In the genomic region with DNA sequence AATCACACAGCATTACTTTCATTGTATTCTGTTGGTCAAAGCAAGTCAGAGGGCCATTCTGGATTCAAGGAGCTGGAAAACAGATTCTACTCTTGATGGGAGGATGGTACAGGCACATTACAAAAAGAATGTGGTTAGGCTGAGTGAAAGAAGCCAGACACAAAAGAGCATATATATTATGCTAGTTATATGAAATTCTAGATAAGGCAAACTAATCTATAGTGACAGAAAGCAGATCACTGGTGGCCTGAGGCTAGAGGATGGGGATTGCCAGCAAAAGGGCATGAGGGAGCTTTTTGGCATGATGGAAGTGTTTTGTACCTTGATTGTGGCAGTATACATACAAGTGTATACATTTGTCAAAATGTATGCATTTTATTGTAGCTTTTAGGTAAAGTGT, we compare ENCODE assay signal across 16 cellular contexts.
DNase-seq lines count a peak whose midpoint lies in the region; ATAC-seq and TF ChIP-seq lines count a peak whose summit lies in the region.
"Had no signal": no experiment of that assay in that cellular context is flagged by ENCODE, and none has a peak within 500 bp of the region (broad histone marks: within the 10 kb centered on the region; RNA-seq: fewer than 3 reads in every experiment).

No MANE protein-coding gene starts in this region.

- ATAC-seq in SK-N-SH treated with all-trans-retinoic acid at 6 μM for 48 hours (peak; percentile 69), memory B cell (ENCODE audit: low read depth) (no peak)
- ATAC-seq in activated naive CD4-positive, alpha-beta T cell treated with anti-CD3 and anti-CD28 coated beads, Interleukin-2, amount 50 U/mL, for 72 hours = no peak
- ATAC-seq: HCT116 had no signal

- no peak overlapping the region for H3K4me3 ChIP-seq in HEK293 (ENCODE audit: low read depth, low read length)
- H3K4me3 ChIP-seq in foreskin fibroblast (ENCODE audit: low read depth in 1 of 2, low read length in 2 of 2) = no peak overlapping the region

- no peaks in the 10 kb centered on the region for H3K36me3 ChIP-seq in HEK293 (ENCODE audit: control insufficient read depth in 2 of 2, insufficient read depth in 1 of 2, low read length in 2 of 2)

- H3K4me1 Mint-ChIP-seq in memory B cell = peaks cover 31% of the 10 kb centered on the region

- H3K9me3 Mint-ChIP-seq in memory B cell = no peaks in the 10 kb centered on the region
- H3K9me3 Mint-ChIP-seq in activated naive CD4-positive, alpha-beta T cell treated with anti-CD3 and anti-CD28 coated beads, Interleukin-2, amount 50 U/mL, for 72 hours = no peaks in the 10 kb centered on the region
- H3K9me3 Mint-ChIP-seq: CD4-positive, alpha-beta T cell had no signal

- no peaks in the 10 kb centered on the region for H3K27me3 Mint-ChIP-seq in memory B cell

- H3K9me3 ChIP-seq in HEK293 (ENCODE audit: control insufficient read depth, insufficient read depth, low read depth, low read length) = no peaks in the 10 kb centered on the region
- H3K9me3 ChIP-seq: Caco-2 had no signal

- H3K27ac ChIP-seq in HEK293 (ENCODE audit: extremely low read depth, low read depth, low read length) = no peak overlapping the region
- H3K27ac ChIP-seq: C4-2B had no signal

- POLR2A ChIA-PET in HEK293 (lab: Yijun Ruan, JAX) = no interaction called here

- DNase-seq in memory B cell (ENCODE audit: low spot score in 2 of 2) (no peak), foreskin fibroblast (no peak)
- no peak for DNase-seq in stimulated activated CD4-positive, alpha-beta T cell treated with anti-CD3 and anti-CD28 coated beads, Interleukin-2, amount 100 ng/mL, for 48 hours
- DNase-seq in stimulated activated naive CD4-positive, alpha-beta T cell (lab: John Stamatoyannopoulos, UW) = no peak
- no peak for DNase-seq in activated naive CD4-positive, alpha-beta T cell treated with anti-CD3 and anti-CD28 coated beads, Interleukin-2, amount 50 U/mL, for 72 hours (ENCODE audit: low spot score in 2 of 2)
- DNase-seq: ACHN; Caco-2; CD4-positive, alpha-beta T cell; GDM1; GOT3; H7; IMR-90 had no signal

- H3K4me3 Mint-ChIP-seq in memory B cell = no peak overlapping the region
- H3K4me3 Mint-ChIP-seq: CD4-positive, alpha-beta T cell had no signal

- peak overlapping the region; percentile 6 for H3K27ac Mint-ChIP-seq in memory B cell
- no peak overlapping the region for H3K27ac Mint-ChIP-seq in activated naive CD4-positive, alpha-beta T cell treated with anti-CD3 and anti-CD28 coated beads, Interleukin-2, amount 50 U/mL, for 72 hours
- H3K27ac Mint-ChIP-seq: CD4-positive, alpha-beta T cell had no signal

- H3K4me1 ChIP-seq in HEK293 (ENCODE audit: control insufficient read depth, insufficient read depth, low read length) = peaks cover 12% of the 10 kb centered on the region

- TF ChIP-seq CTCF in HEK293 (tag by site-specific recombination; IDR thresholded peaks at IDR 0.05) (no peak), foreskin fibroblast (IDR thresholded peaks at IDR 0.05; ENCODE audit: low read depth, low read length) (no peak)

- CTCF ChIA-PET in HEK293 (lab: Yijun Ruan, JAX) = no interaction called here

- peaks cover 1% of the 10 kb centered on the region for H3K36me3 Mint-ChIP-seq in memory B cell
- peaks cover 0 to 8% of the 10 kb centered on the region in 2 donors for H3K36me3 Mint-ChIP-seq in activated naive CD4-positive, alpha-beta T cell treated with anti-CD3 and anti-CD28 coated beads, Interleukin-2, amount 50 U/mL, for 72 hours

TF ChIP-seq in HEK293, 187 proteins besides CTCF, POLR2A, EP300 and RAD21:
- TF ChIP-seq EGR2 (tag by site-specific recombination; IDR thresholded peaks at IDR 0.05; ENCODE audit: low read depth) (no peak), FEZF1 (tag by site-specific recombination; IDR thresholded peaks at IDR 0.05) (0 out of 2 replicates have a peak, but pooled peaks have one; percentile 31)

TF ChIP-seq in SK-N-SH treated with all-trans-retinoic acid at 6 μM for 48 hours, 23 proteins besides CTCF, POLR2A, EP300 and RAD21 (continues in another document):
- TF ChIP-seq ZFP3 (CRISPR knock-in tag; IDR thresholded peaks at IDR 0.05) (no peak), ARNTL (CRISPR knock-in tag; IDR thresholded peaks at IDR 0.05; ENCODE audit: borderline replicate concordance, low read depth) (no peak), ZNF8 (CRISPR knock-in tag; IDR thresholded peaks at IDR 0.05) (no peak), ESRRG (CRISPR knock-in tag; IDR thresholded peaks at IDR 0.05) (no peak), SNAI2 (CRISPR knock-in tag; IDR thresholded peaks at IDR 0.05) (0 out of 2 replicates have a peak, but pooled peaks have one; percentile 42), ISL1 (CRISPR knock-in tag; IDR thresholded peaks at IDR 0.05) (peak; percentile 77), PPARA (CRISPR knock-in tag; IDR thresholded peaks at IDR 0.05; ENCODE audit: borderline replicate concordance) (no peak), ZNF565 (CRISPR knock-in tag; conservative IDR thresholded peaks at IDR 0.05; ENCODE audit: low read depth) (no peak), ZNF70 (CRISPR knock-in tag; IDR thresholded peaks at IDR 0.05) (no peak), OSR1 (CRISPR knock-in tag; IDR thresholded peaks at IDR 0.05) (no peak), BACH2 (CRISPR knock-in tag; IDR thresholded peaks at IDR 0.05; ENCODE audit: borderline replicate concordance) (no peak), ZFP30 (CRISPR knock-in tag; IDR thresholded peaks at IDR 0.05) (no peak), ZC3H10 (CRISPR knock-in tag; IDR thresholded peaks at IDR 0.05) (no peak), TOX (CRISPR knock-in tag; IDR thresholded peaks at IDR 0.05; ENCODE audit: borderline replicate concordance) (no peak)
- TF ChIP-seq, protein P1, sequence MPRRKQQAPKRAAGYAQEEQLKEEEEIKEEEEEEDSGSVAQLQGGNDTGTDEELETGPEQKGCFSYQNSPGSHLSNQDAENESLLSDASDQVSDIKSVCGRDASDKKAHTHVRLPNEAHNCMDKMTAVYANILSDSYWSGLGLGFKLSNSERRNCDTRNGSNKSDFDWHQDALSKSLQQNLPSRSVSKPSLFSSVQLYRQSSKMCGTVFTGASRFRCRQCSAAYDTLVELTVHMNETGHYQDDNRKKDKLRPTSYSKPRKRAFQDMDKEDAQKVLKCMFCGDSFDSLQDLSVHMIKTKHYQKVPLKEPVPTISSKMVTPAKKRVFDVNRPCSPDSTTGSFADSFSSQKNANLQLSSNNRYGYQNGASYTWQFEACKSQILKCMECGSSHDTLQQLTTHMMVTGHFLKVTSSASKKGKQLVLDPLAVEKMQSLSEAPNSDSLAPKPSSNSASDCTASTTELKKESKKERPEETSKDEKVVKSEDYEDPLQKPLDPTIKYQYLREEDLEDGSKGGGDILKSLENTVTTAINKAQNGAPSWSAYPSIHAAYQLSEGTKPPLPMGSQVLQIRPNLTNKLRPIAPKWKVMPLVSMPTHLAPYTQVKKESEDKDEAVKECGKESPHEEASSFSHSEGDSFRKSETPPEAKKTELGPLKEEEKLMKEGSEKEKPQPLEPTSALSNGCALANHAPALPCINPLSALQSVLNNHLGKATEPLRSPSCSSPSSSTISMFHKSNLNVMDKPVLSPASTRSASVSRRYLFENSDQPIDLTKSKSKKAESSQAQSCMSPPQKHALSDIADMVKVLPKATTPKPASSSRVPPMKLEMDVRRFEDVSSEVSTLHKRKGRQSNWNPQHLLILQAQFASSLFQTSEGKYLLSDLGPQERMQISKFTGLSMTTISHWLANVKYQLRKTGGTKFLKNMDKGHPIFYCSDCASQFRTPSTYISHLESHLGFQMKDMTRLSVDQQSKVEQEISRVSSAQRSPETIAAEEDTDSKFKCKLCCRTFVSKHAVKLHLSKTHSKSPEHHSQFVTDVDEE (CRISPR knock-in tag; IDR thresholded peaks at IDR 0.05) = peak; percentile 95
- TF ChIP-seq, protein P2, sequence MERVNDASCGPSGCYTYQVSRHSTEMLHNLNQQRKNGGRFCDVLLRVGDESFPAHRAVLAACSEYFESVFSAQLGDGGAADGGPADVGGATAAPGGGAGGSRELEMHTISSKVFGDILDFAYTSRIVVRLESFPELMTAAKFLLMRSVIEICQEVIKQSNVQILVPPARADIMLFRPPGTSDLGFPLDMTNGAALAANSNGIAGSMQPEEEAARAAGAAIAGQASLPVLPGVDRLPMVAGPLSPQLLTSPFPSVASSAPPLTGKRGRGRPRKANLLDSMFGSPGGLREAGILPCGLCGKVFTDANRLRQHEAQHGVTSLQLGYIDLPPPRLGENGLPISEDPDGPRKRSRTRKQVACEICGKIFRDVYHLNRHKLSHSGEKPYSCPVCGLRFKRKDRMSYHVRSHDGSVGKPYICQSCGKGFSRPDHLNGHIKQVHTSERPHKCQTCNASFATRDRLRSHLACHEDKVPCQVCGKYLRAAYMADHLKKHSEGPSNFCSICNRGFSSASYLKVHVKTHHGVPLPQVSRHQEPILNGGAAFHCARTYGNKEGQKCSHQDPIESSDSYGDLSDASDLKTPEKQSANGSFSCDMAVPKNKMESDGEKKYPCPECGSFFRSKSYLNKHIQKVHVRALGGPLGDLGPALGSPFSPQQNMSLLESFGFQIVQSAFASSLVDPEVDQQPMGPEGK (CRISPR knock-in tag; IDR thresholded peaks at IDR 0.05; ENCODE audit: borderline replicate concordance) = no peak
- TF ChIP-seq, protein P3, sequence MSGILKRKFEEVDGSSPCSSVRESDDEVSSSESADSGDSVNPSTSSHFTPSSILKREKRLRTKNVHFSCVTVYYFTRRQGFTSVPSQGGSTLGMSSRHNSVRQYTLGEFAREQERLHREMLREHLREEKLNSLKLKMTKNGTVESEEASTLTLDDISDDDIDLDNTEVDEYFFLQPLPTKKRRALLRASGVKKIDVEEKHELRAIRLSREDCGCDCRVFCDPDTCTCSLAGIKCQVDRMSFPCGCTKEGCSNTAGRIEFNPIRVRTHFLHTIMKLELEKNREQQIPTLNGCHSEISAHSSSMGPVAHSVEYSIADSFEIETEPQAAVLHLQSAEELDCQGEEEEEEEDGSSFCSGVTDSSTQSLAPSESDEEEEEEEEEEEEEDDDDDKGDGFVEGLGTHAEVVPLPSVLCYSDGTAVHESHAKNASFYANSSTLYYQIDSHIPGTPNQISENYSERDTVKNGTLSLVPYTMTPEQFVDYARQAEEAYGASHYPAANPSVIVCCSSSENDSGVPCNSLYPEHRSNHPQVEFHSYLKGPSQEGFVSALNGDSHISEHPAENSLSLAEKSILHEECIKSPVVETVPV (CRISPR knock-in tag; IDR thresholded peaks at IDR 0.05) = 0 out of 2 replicates have a peak, but pooled peaks have one; percentile 28
- TF ChIP-seq, protein P4, sequence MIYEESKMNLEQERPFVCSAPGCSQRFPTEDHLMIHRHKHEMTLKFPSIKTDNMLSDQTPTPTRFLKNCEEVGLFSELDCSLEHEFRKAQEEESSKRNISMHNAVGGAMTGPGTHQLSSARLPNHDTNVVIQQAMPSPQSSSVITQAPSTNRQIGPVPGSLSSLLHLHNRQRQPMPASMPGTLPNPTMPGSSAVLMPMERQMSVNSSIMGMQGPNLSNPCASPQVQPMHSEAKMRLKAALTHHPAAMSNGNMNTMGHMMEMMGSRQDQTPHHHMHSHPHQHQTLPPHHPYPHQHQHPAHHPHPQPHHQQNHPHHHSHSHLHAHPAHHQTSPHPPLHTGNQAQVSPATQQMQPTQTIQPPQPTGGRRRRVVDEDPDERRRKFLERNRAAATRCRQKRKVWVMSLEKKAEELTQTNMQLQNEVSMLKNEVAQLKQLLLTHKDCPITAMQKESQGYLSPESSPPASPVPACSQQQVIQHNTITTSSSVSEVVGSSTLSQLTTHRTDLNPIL (CRISPR knock-in tag; IDR thresholded peaks at IDR 0.05; ENCODE audit: low read depth) = no peak
